Comparison of ENCODE assay signal across 16 cellular contexts in genomic region chr9:134418354-134418753, GRCh38.
"Had no signal": no experiment of that assay in that cellular context is flagged by ENCODE, and none has a peak within 500 bp of the region (broad histone marks: within the 10 kb centered on the region; RNA-seq: fewer than 3 reads in every experiment).

No MANE protein-coding gene starts in this region.

- H3K4me3 Mint-ChIP-seq: activated B cell treated with CpG ODN at 0.5 μM for 24 hours; activated CD8-positive, alpha-beta T cell treated with anti-CD3 and anti-CD28 coated beads, Interleukin-2, amount 10 ng/mL, durations not matched to agents 7 days and 5 days; activated naive CD8-positive, alpha-beta T cell; brain; effector memory CD8-positive, alpha-beta T cell; nephron; stimulated activated memory B cell treated with anti-CD40 and anti-IgM and Interleukin-4, amounts not matched to agents 10 μg/mL and 1 μg/mL and 100 μg/mL, for 72 hours had no signal

- H3K27ac ChIP-seq: SJSA1, transverse colon had no signal

- ATAC-seq: activated CD8-positive, alpha-beta T cell treated with anti-CD3 and anti-CD28 coated beads, Interleukin-2, amount 10 ng/mL, durations not matched to agents 7 days and 5 days; effector memory CD8-positive, alpha-beta T cell; stimulated activated memory B cell treated with anti-CD40 and anti-IgM and Interleukin-4, amounts not matched to agents 10 μg/mL and 1 μg/mL and 100 μg/mL, for 72 hours had no signal

- H3K4me3 ChIP-seq: heart left ventricle, sigmoid colon, SJSA1, transverse colon had no signal

- H3K27me3 Mint-ChIP-seq: activated B cell treated with CpG ODN at 0.5 μM for 24 hours; activated naive CD8-positive, alpha-beta T cell; brain; effector memory CD8-positive, alpha-beta T cell; stimulated activated memory B cell treated with anti-CD40 and anti-IgM and Interleukin-4, amounts not matched to agents 10 μg/mL and 1 μg/mL and 100 μg/mL, for 72 hours had no signal

- H3K36me3 Mint-ChIP-seq: activated naive CD8-positive, alpha-beta T cell had no signal

- DNase-seq: activated B cell treated with CpG ODN at 0.5 μM for 24 hours; activated CD4-positive, alpha-beta T cell treated with anti-CD3 and anti-CD28 coated beads for 48 hours; activated CD8-positive, alpha-beta memory T cell treated with anti-CD3 and anti-CD28 coated beads, Interleukin-2, amount 50 U/mL, for 48 hours; activated CD8-positive, alpha-beta T cell treated with anti-CD3 and anti-CD28 coated beads, Interleukin-2, amount 10 ng/mL, durations not matched to agents 7 days and 5 days; activated gamma-delta T cell treated with Interleukin-2 at 50 U/mL for 16 hours; effector memory CD8-positive, alpha-beta T cell; heart left ventricle; mesendoderm; sigmoid colon; stimulated activated CD4-positive, alpha-beta T cell treated with anti-CD3 and anti-CD28 coated beads, Interleukin-12 subunit alpha, Interleukin-12 subunit beta, amount 100 ng/mL, for 4 hours; transverse colon had no signal

- H3K4me1 Mint-ChIP-seq: activated B cell treated with CpG ODN at 0.5 μM for 24 hours; stimulated activated memory B cell treated with anti-CD40 and anti-IgM and Interleukin-4, amounts not matched to agents 10 μg/mL and 1 μg/mL and 100 μg/mL, for 72 hours had no signal

- H3K27ac Mint-ChIP-seq: activated B cell treated with CpG ODN at 0.5 μM for 24 hours; activated CD8-positive, alpha-beta T cell treated with anti-CD3 and anti-CD28 coated beads, Interleukin-2, amount 10 ng/mL, durations not matched to agents 7 days and 5 days; activated naive CD8-positive, alpha-beta T cell; effector memory CD8-positive, alpha-beta T cell; nephron; stimulated activated memory B cell treated with anti-CD40 and anti-IgM and Interleukin-4, amounts not matched to agents 10 μg/mL and 1 μg/mL and 100 μg/mL, for 72 hours had no signal

- H3K27me3 ChIP-seq: heart left ventricle, sigmoid colon, SJSA1, transverse colon had no signal

- H3K9me3 ChIP-seq: heart left ventricle, sigmoid colon, SJSA1, transverse colon had no signal

- H3K9me3 Mint-ChIP-seq: activated B cell treated with CpG ODN at 0.5 μM for 24 hours; brain; effector memory CD8-positive, alpha-beta T cell; nephron; stimulated activated memory B cell treated with anti-CD40 and anti-IgM and Interleukin-4, amounts not matched to agents 10 μg/mL and 1 μg/mL and 100 μg/mL, for 72 hours had no signal
